Comparison of ENCODE assay signal across 22 cellular contexts in the genomic region with DNA sequence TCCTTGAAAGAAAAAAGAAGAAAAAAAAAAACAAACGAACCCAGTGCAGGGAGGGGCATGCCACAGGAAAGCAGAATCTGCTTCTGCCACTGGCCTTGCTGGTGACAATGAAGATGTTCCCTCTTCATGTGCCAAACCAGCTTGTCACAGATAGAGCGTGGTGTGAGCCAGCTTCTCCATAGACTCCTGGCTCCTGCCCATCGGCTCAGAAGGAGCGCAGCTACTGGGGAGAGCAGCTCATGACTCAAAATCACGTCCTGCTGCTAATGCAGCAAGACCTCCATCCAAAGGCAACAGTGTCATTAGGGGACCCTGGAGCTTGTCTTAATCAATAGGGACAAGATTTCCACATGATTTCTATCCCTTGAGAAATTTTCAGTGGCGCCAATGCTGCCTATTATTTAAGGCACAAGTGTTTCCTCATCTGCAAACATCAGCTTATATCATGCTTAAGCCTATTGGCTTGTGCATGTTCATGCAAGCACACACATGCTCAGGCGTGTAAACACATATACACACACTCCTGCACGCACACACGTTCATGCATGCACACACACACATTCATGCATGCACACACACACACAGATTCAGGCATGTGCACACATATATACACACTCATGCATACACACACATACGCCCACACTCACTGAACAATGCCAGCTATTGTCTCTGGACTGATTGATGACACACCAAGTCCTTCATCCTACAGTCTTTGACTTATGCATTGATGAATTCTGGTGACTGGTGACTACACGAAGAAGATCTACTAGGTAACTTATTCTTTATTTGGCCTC.
DNase-seq lines count a peak whose midpoint lies in the region; ATAC-seq, FAIRE-seq and TF ChIP-seq lines count a peak whose summit lies in the region.
"Had no signal": no experiment of that assay in that cellular context is flagged by ENCODE, and none has a peak within 500 bp of the region (broad histone marks: within the 10 kb centered on the region; RNA-seq: fewer than 3 reads in every experiment).

No MANE protein-coding gene starts in this region.

- H3K27ac ChIP-seq in H1 (ENCODE audit: low read depth, low read length) = no peak overlapping the region
- H3K27ac ChIP-seq: HL-60, lower lobe of right lung had no signal

- peak overlapping the region; percentile 25 for H4K91ac ChIP-seq in H1 (replicated peaks; ENCODE audit: insufficient read length, low read length)

- H2BK120ac ChIP-seq in H1 (replicated peaks; ENCODE audit: low read depth, low read length) = no peak overlapping the region

- H3K36me3 ChIP-seq in H1 (ENCODE audit: control insufficient read depth in 2 of 4, insufficient read depth in 4 of 4, low read length in 3 of 4) = no peaks in the 10 kb centered on the region
- H3K36me3 ChIP-seq: lower lobe of right lung had no signal

- no peaks in the 10 kb centered on the region for H3K36me3 Mint-ChIP-seq in activated CD8-positive, alpha-beta T cell treated with anti-CD3 and anti-CD28 coated beads, Interleukin-2, amount 10 ng/mL, durations not matched to agents 7 days and 5 days (ENCODE audit: low read depth)
- H3K36me3 Mint-ChIP-seq in activated CD8-positive, alpha-beta T cell treated with anti-CD3 and anti-CD28 coated beads for 36 hours (ENCODE audit: low read depth) = no peaks in the 10 kb centered on the region
- H3K36me3 Mint-ChIP-seq in osteocyte (ENCODE audit: unreplicated experiment) = no peaks in the 10 kb centered on the region

- no peaks in the 10 kb centered on the region for H3K79me2 ChIP-seq in H1 (ENCODE audit: control insufficient read depth in 1 of 2, insufficient read depth in 2 of 2, low read length in 2 of 2)

- intact Hi-C loops in activated CD8-positive, alpha-beta T cell treated with anti-CD3 and anti-CD28 coated beads for 36 hours (cut with micrococcal nuclease) = no loop called here

- H3K4me1 ChIP-seq in H1 (replicated peaks in 1 of 4; ENCODE audit: control insufficient read depth in 3 of 4, insufficient read depth in 4 of 4, low read length in 3 of 4) = peaks cover 0 to 2% (median 0%) of the 10 kb centered on the region in 4 experiments; a peak in 1 of 7 replicates
- H3K4me1 ChIP-seq: lower lobe of right lung had no signal

- ATAC-seq in activated CD8-positive, alpha-beta T cell treated with anti-CD3 and anti-CD28 coated beads, Interleukin-2, amount 10 ng/mL, durations not matched to agents 7 days and 5 days = no peak
- ATAC-seq in activated CD8-positive, alpha-beta T cell treated with anti-CD3 and anti-CD28 coated beads for 36 hours = no peak
- ATAC-seq in GM18520 (IDR thresholded peaks at IDR 0.05; ENCODE audit: unreplicated experiment) = no peak
- no peak for ATAC-seq in GM18511 (IDR thresholded peaks at IDR 0.05; ENCODE audit: unreplicated experiment)
- ATAC-seq: lower lobe of right lung, sciatic nerve had no signal

- no peak for TF ChIP-seq POLR2A in H1 (IDR thresholded peaks at IDR 0.05; ENCODE audit: control extremely low read depth in 1 of 2, low read depth in 2 of 2, low read length in 2 of 2)

- FAIRE-seq in H1 (lab: Jason Lieb, UNC) = no peak

- no peak overlapping the region for H4K5ac ChIP-seq in H1 (ENCODE audit: insufficient read length, low read depth, low read length)

- H3K9ac ChIP-seq in H1 (replicated peaks in 1 of 4; ENCODE audit: extremely low read depth in 1 of 4, low read depth in 3 of 4, low read length in 3 of 4) = no peak overlapping the region

- H3K4me1 Mint-ChIP-seq in activated CD8-positive, alpha-beta T cell treated with anti-CD3 and anti-CD28 coated beads, Interleukin-2, amount 10 ng/mL, durations not matched to agents 7 days and 5 days (ENCODE audit: low read depth) = peaks cover 25% of the 10 kb centered on the region
- peaks cover 9% of the 10 kb centered on the region for H3K4me1 Mint-ChIP-seq in activated CD8-positive, alpha-beta T cell treated with anti-CD3 and anti-CD28 coated beads for 36 hours (ENCODE audit: low read depth)
- H3K4me1 Mint-ChIP-seq in osteocyte (ENCODE audit: unreplicated experiment) = peaks cover 17% of the 10 kb centered on the region

- peak overlapping the region; percentile 77 for H2BK20ac ChIP-seq in H1 (ENCODE audit: low read length)

- H2AFZ ChIP-seq in H1 (ENCODE audit: low read length) = peak overlapping the region; percentile 93; the same call in 1 of the 2 replicates

- CTCF ChIA-PET in activated CD8-positive, alpha-beta T cell treated with anti-CD3 and anti-CD28 coated beads, Interleukin-2, amount 10 ng/mL, durations not matched to agents 7 days and 5 days (lab: Charles Lee) = interaction anchor here (1.5 kb wide), 1 partner anchor 9 kb away, joined by 3 read pairs; no protein-coding TSS in a partner anchor
- CTCF ChIA-PET in activated CD8-positive, alpha-beta T cell treated with anti-CD3 and anti-CD28 coated beads for 36 hours (lab: Charles Lee) = interaction anchor here (1.1 to 2.3 kb wide), 2 partner anchors 9 to 31 kb away, joined by 3 to 5 read pairs; no protein-coding TSS in a partner anchor
- CTCF ChIA-PET in H1 (lab: Charles Lee; ENCODE audit: partially characterized antibody) = interaction anchor here (1.0 to 1.2 kb wide), 2 partner anchors 9 to 38 kb away, joined by 3 to 4 read pairs; no protein-coding TSS in a partner anchor

- TF ChIP-seq RAD21 in H1 (IDR thresholded peaks at IDR 0.05 in 1 of 2, conservative IDR thresholded peaks at IDR 0.05 in 1 of 2; ENCODE audit: low read depth in 2 of 2, low read length in 2 of 2) = no peak

- no peaks in the 10 kb centered on the region for H4K20me1 ChIP-seq in H1 (replicated peaks in 1 of 2; ENCODE audit: control insufficient read depth in 1 of 2, insufficient read depth in 2 of 2, low read length in 2 of 2)

- H3K79me1 ChIP-seq in H1 (ENCODE audit: low read depth, low read length) = no peaks in the 10 kb centered on the region

- no peak overlapping the region for H3K56ac ChIP-seq in H1 (replicated peaks; ENCODE audit: insufficient read length, low read depth, low read length)

- no peak overlapping the region for H3K18ac ChIP-seq in H1 (ENCODE audit: extremely low read depth, low read length)

- H2BK15ac ChIP-seq in H1 (ENCODE audit: low read length) = peak overlapping the region; percentile 14; the same call in 1 of the 2 replicates

- no peaks in the 10 kb centered on the region for H3K27me3 Mint-ChIP-seq in activated CD8-positive, alpha-beta T cell treated with anti-CD3 and anti-CD28 coated beads, Interleukin-2, amount 10 ng/mL, durations not matched to agents 7 days and 5 days (ENCODE audit: low read depth)
- no peaks in the 10 kb centered on the region for H3K27me3 Mint-ChIP-seq in activated CD8-positive, alpha-beta T cell treated with anti-CD3 and anti-CD28 coated beads for 36 hours
- no peaks in the 10 kb centered on the region for H3K27me3 Mint-ChIP-seq in osteocyte (ENCODE audit: unreplicated experiment)
- H3K27me3 Mint-ChIP-seq: activated CD4-positive, alpha-beta memory T cell treated with anti-CD3 and anti-CD28 coated beads, Interleukin-2, amount 10 ng/mL, durations not matched to agents 7 days and 5 days; central memory CD8-positive, alpha-beta T cell had no signal

- H3K4me2 ChIP-seq in H1 (ENCODE audit: insufficient read depth in 1 of 2, low read depth in 2 of 2, low read length in 2 of 2) = no peak overlapping the region

- TF ChIP-seq CTCF in activated CD8-positive, alpha-beta T cell treated with anti-CD3 and anti-CD28 coated beads for 36 hours (IDR thresholded peaks at IDR 0.05) = no peak
- TF ChIP-seq CTCF in H1 (IDR thresholded peaks at IDR 0.05; ENCODE audit: control extremely low read depth in 1 of 3, insufficient read depth in 1 of 3, low read depth in 1 of 3, low read length in 3 of 3) (no peak), osteocyte (IDR thresholded peaks at IDR 0.05) (no peak)

- DNase-seq in activated CD8-positive, alpha-beta T cell treated with anti-CD3 and anti-CD28 coated beads, Interleukin-2, amount 10 ng/mL, durations not matched to agents 7 days and 5 days = peak; percentile 17
- no peak for DNase-seq in activated CD8-positive, alpha-beta T cell treated with anti-CD3 and anti-CD28 coated beads for 36 hours
- DNase-seq in NCI-H446 treated with DMSO at 0.1 percent for 48 hours (lab: John Stamatoyannopoulos, UW) (peak; percentile 66), H1 (ENCODE audit: low read depth in 1 of 2, low spot score in 2 of 2) (no peak), osteocyte (ENCODE audit: extremely low spot score, unreplicated experiment) (peak; percentile 62), NCI-H82 (lab: John Stamatoyannopoulos, UW) (no peak)
- DNase-seq: activated CD4-positive, alpha-beta memory T cell treated with anti-CD3 and anti-CD28 coated beads, Interleukin-2, amount 10 ng/mL, durations not matched to agents 7 days and 5 days; activated CD4-positive, alpha-beta T cell treated with anti-CD3 and anti-CD28 coated beads for 1 hour; activated gamma-delta T cell treated with Interleukin-2 at 50 U/mL for 16 hours; GDM1; lower lobe of right lung; NCI-H524; RPMI8226; stimulated activated CD4-positive, alpha-beta T cell treated with anti-CD3 and anti-CD28 coated beads, Interleukin-12 subunit alpha, Interleukin-12 subunit beta, amount 100 ng/mL, for 4 hours; stimulated activated CD4-positive, alpha-beta T cell treated with anti-CD3 and anti-CD28 coated beads, Interleukin-4, amount 100 ng/mL, for 1 hour; trophoblast cell had no signal

- H3K27ac Mint-ChIP-seq in activated CD8-positive, alpha-beta T cell treated with anti-CD3 and anti-CD28 coated beads, Interleukin-2, amount 10 ng/mL, durations not matched to agents 7 days and 5 days = no peak overlapping the region
- no peak overlapping the region for H3K27ac Mint-ChIP-seq in activated CD8-positive, alpha-beta T cell treated with anti-CD3 and anti-CD28 coated beads for 36 hours
- H3K27ac Mint-ChIP-seq in osteocyte (ENCODE audit: unreplicated experiment) = no peak overlapping the region
- H3K27ac Mint-ChIP-seq: activated CD4-positive, alpha-beta memory T cell treated with anti-CD3 and anti-CD28 coated beads, Interleukin-2, amount 10 ng/mL, durations not matched to agents 7 days and 5 days; T-helper 1 cell treated with Interleukin-12 subunit alpha and Interleukin-12 subunit beta and Interleukin-4 antibody, amounts not matched to agents 30 μg/mL and 1 μg/mL, for 36 hours had no signal

- H3K9me3 Mint-ChIP-seq in activated CD8-positive, alpha-beta T cell treated with anti-CD3 and anti-CD28 coated beads, Interleukin-2, amount 10 ng/mL, durations not matched to agents 7 days and 5 days (ENCODE audit: insufficient read depth) = no peaks in the 10 kb centered on the region
- no peaks in the 10 kb centered on the region for H3K9me3 Mint-ChIP-seq in activated CD8-positive, alpha-beta T cell treated with anti-CD3 and anti-CD28 coated beads for 36 hours
- H3K9me3 Mint-ChIP-seq in osteocyte (ENCODE audit: unreplicated experiment) = no peaks in the 10 kb centered on the region
- H3K9me3 Mint-ChIP-seq: activated CD4-positive, alpha-beta memory T cell treated with anti-CD3 and anti-CD28 coated beads, Interleukin-2, amount 10 ng/mL, durations not matched to agents 7 days and 5 days; central memory CD8-positive, alpha-beta T cell; T-helper 1 cell treated with Interleukin-12 subunit alpha and Interleukin-12 subunit beta and Interleukin-4 antibody, amounts not matched to agents 30 μg/mL and 1 μg/mL, for 36 hours had no signal

- no peaks in the 10 kb centered on the region for H3K23me2 ChIP-seq in H1 (ENCODE audit: low read depth, low read length)

- POLR2A ChIA-PET in activated CD8-positive, alpha-beta T cell treated with anti-CD3 and anti-CD28 coated beads, Interleukin-2, amount 10 ng/mL, durations not matched to agents 7 days and 5 days (lab: Charles Lee) = no interaction called here
- POLR2A ChIA-PET in activated CD8-positive, alpha-beta T cell treated with anti-CD3 and anti-CD28 coated beads for 36 hours (lab: Charles Lee) = no interaction called here
- POLR2A ChIA-PET in H1 (lab: Charles Lee; ENCODE audit: partially characterized antibody) = interaction anchor here (0.6 kb wide), 1 partner anchor 545 kb away, joined by 8 read pairs; no protein-coding TSS in a partner anchor

- no peak for TF ChIP-seq EP300 in H1 (IDR thresholded peaks at IDR 0.05; ENCODE audit: borderline replicate concordance in 1 of 2, low read depth in 2 of 2, low read length in 2 of 2)

- peak overlapping the region; percentile 56; the same call in 1 of the 2 replicates for H2BK12ac ChIP-seq in H1 (ENCODE audit: low read depth, low read length)

- H4K8ac ChIP-seq in H1 (ENCODE audit: extremely low read depth, insufficient read depth, low read length) = no peak overlapping the region; the same call in 1 of the 2 replicates

- no peak overlapping the region for H3K14ac ChIP-seq in H1 (ENCODE audit: insufficient read length)

- no peak overlapping the region for H3K23ac ChIP-seq in H1 (ENCODE audit: insufficient read length)

- H3K9me3 ChIP-seq in H1 (ENCODE audit: insufficient read depth in 2 of 2, low read depth in 1 of 2, low read length in 1 of 2) = no peaks in the 10 kb centered on the region
- H3K9me3 ChIP-seq: lower lobe of right lung had no signal

- no peak overlapping the region for H3K4ac ChIP-seq in H1 (replicated peaks; ENCODE audit: insufficient read length, low read depth, low read length)

- H3K4me3 Mint-ChIP-seq in activated CD8-positive, alpha-beta T cell treated with anti-CD3 and anti-CD28 coated beads, Interleukin-2, amount 10 ng/mL, durations not matched to agents 7 days and 5 days = no peak overlapping the region
- no peak overlapping the region for H3K4me3 Mint-ChIP-seq in activated CD8-positive, alpha-beta T cell treated with anti-CD3 and anti-CD28 coated beads for 36 hours
- no peak overlapping the region for H3K4me3 Mint-ChIP-seq in osteocyte (ENCODE audit: unreplicated experiment)
- H3K4me3 Mint-ChIP-seq: activated CD4-positive, alpha-beta memory T cell treated with anti-CD3 and anti-CD28 coated beads, Interleukin-2, amount 10 ng/mL, durations not matched to agents 7 days and 5 days; central memory CD8-positive, alpha-beta T cell; T-helper 1 cell treated with Interleukin-12 subunit alpha and Interleukin-12 subunit beta and Interleukin-4 antibody, amounts not matched to agents 30 μg/mL and 1 μg/mL, for 36 hours had no signal

- no peaks in the 10 kb centered on the region for H3K27me3 ChIP-seq in H1 (replicated peaks in 1 of 4; ENCODE audit: control insufficient read depth in 3 of 4, extremely low read depth in 1 of 4, insufficient read depth in 3 of 4, low read length in 3 of 4)

- H2AK5ac ChIP-seq in H1 (ENCODE audit: low read depth, low read length) = peak overlapping the region; percentile 84

- H2BK5ac ChIP-seq in H1 (ENCODE audit: low read depth, low read length) = no peak overlapping the region; the same call in 1 of the 2 replicates

- no peak overlapping the region for H3K4me3 ChIP-seq in H1 (ENCODE audit: extremely low read depth in 1 of 4, insufficient read depth in 2 of 4, low read depth in 3 of 4, low read length in 4 of 4)
- H3K4me3 ChIP-seq: lower lobe of right lung had no signal

- WGBS in H1 (ENCODE audit: extremely low coverage in 1 of 2, insufficient coverage in 1 of 2, insufficient read length in 1 of 2, insufficient replicate concordance in 2 of 2, low coverage in 1 of 2, low lambda C conversion rate in 2 of 2, missing lambda C conversion rate in 1 of 2), 2 experiments = 90% methylated on average over 11 of the region's 11 CpGs; no CpG with 5 or more reads in 1 of the 2 experiments

Comparison
In these comparisons a context has a peak if more than half of its experiments do, and no peak if none do; other contexts are left out.
1. DNase-seq: peak in activated CD8-positive, alpha-beta T cell treated with anti-CD3 and anti-CD28 coated beads, Interleukin-2, amount 10 ng/mL, durations not matched to agents 7 days and 5 days (single experiment), NCI-H446 treated with DMSO at 0.1 percent for 48 hours (single experiment) and osteocyte (single experiment); none in activated CD8-positive, alpha-beta T cell treated with anti-CD3 and anti-CD28 coated beads for 36 hours (single experiment), H1 (0 of 2) and NCI-H82 (single experiment).